8 cellular contexts compared by ENCODE assay signal in the genomic region with DNA sequence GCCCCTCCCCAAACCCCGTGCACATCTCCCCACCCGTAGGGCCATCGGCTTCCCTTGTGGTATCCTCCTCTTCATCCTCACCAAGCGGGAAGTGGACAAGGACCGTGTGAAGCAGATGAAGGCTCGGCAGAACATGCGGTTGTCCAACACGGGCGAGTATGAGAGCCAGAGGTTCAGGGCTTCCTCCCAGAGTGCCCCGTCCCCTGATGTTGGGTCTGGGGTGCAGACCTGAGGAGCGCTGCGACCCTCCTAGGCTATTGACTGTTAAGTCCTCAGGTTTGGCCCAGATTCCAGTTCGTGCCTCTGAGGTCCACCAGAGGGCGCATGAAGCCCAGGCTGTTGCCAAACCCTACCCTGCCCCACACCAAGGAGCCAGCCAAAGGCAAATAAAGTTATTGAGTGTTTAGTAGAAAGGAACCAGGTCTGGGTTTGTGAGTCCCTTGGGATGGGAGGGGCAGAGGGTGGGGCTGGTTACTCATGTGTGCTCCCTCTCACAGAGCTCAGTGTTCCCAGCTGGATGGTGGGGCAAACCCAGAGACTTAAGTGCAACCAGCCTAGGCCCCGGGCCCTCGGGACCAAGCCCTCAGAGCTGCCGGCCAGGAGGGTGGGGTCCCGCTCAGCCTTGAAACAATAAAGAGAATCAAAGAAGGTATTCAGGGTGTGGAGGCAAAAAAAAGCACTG. TPM values are rescaled to one million over a fixed set of nuclear protein-coding genes. Genes with fewer than 3 reads are reported as not detected.
DNase-seq lines count a peak whose midpoint lies in the region; ATAC-seq and TF ChIP-seq lines count a peak whose summit lies in the region.

No MANE protein-coding gene starts in this region.

- TF ChIP-seq CTCF in brain (conservative IDR thresholded peaks at IDR 0.05) (peak; percentile 84 to 91), spleen (IDR thresholded peaks at IDR 0.05 in 8 of 11, conservative IDR thresholded peaks at IDR 0.05 in 3 of 11) (peak; percentile 85 to 93 (median 90))

- H3K4me1 Mint-ChIP-seq in CD8-positive, alpha-beta memory T cell = peaks cover 31 to 58% (median 35%) of the 10 kb centered on the region in 3 donors
- H3K4me1 Mint-ChIP-seq in brain = peaks cover 40% of the 10 kb centered on the region

- POLR2A ChIA-PET in CD8-positive, alpha-beta memory T cell (lab: Charles Lee) = interaction anchor here (0.9 to 4.8 kb wide), 5 partner anchors 12 to 51 kb away, joined by 3 to 41 read pairs (median 5); a partner anchor contains a TSS

- no peak overlapping the region for H3K27ac ChIP-seq in CD8-positive, alpha-beta memory T cell (ENCODE audit: low read depth, low read length)
- H3K27ac ChIP-seq in spleen = peak overlapping the region in 7 of 8 donors; percentile 21 to 87 (median 61)

- DNase-seq in CD8-positive, alpha-beta memory T cell = peak; percentile 63 to 86 (median 71)
- DNase-seq in H4 (ENCODE audit: low spot score) (peak; percentile 87), NCI-H2107 (lab: John Stamatoyannopoulos, UW) (peak; percentile 33), UCSD-AML1 (lab: John Stamatoyannopoulos, UW; ENCODE audit: unreplicated experiment) (peak; percentile 78), inferior parietal cortex (ENCODE audit: extremely low spot score) (peak; percentile 86), spleen (peak; percentile 94)

- no peaks in the 10 kb centered on the region for H3K9me3 Mint-ChIP-seq in CD8-positive, alpha-beta memory T cell
- no peaks in the 10 kb centered on the region for H3K9me3 Mint-ChIP-seq in brain

- H3K4me3 ChIP-seq in CD8-positive, alpha-beta memory T cell (ENCODE audit: low read length) = no peak overlapping the region
- H3K4me3 ChIP-seq in spleen = peak overlapping the region in 1 of 8 donors; percentile 21

- CTCF ChIA-PET in CD8-positive, alpha-beta memory T cell (lab: Charles Lee) = interaction anchor here (0.6 to 8.4 kb wide), 20 partner anchors 12 to 134 kb away, joined by 3 to 144 read pairs (median 4); a partner anchor contains a TSS

- peak overlapping the region; percentile 13 to 94 (median 76) for H3K27ac Mint-ChIP-seq in CD8-positive, alpha-beta memory T cell
- peak overlapping the region in 4 of 5 experiments; percentile 62 to 94 (median 78) for H3K27ac Mint-ChIP-seq in brain

- no peaks in the 10 kb centered on the region for H3K27me3 ChIP-seq in CD8-positive, alpha-beta memory T cell (ENCODE audit: insufficient read depth, low read length, poor library complexity, severe bottlenecking)
- no peaks in the 10 kb centered on the region for H3K27me3 ChIP-seq in spleen (replicated peaks in 1 of 7)

- intact Hi-C loops in spleen (cut with DNase I; ENCODE audit: low total_unique reads) = no loop called here

- peak overlapping the region; percentile 13 to 89 (median 29) for H3K4me3 Mint-ChIP-seq in CD8-positive, alpha-beta memory T cell
- H3K4me3 Mint-ChIP-seq in brain = peak overlapping the region; percentile 91 to 100 (median 95)

- H3K4me1 ChIP-seq in CD8-positive, alpha-beta memory T cell (ENCODE audit: insufficient read depth, low read length) = peaks cover 31% of the 10 kb centered on the region
- H3K4me1 ChIP-seq in spleen = peaks cover 34 to 81% (median 54%) of the 10 kb centered on the region in 6 donors

- no peak for TF ChIP-seq POLR2A in spleen (IDR thresholded peaks at IDR 0.05)

- H3K9me3 ChIP-seq in CD8-positive, alpha-beta memory T cell (ENCODE audit: low read length) = no peaks in the 10 kb centered on the region
- H3K9me3 ChIP-seq in spleen = no peaks in the 10 kb centered on the region

- no peaks in the 10 kb centered on the region for H3K27me3 Mint-ChIP-seq in CD8-positive, alpha-beta memory T cell
- peaks cover 14% of the 10 kb centered on the region for H3K27me3 Mint-ChIP-seq in brain

- peaks cover 42% of the 10 kb centered on the region for H3K36me3 ChIP-seq in CD8-positive, alpha-beta memory T cell (ENCODE audit: insufficient read depth, low read length)
- H3K36me3 ChIP-seq in spleen = peaks cover 0 to 65% (median 45%) of the 10 kb centered on the region in 6 donors

- ATAC-seq in GM18870 (IDR thresholded peaks at IDR 0.05; ENCODE audit: unreplicated experiment) = no peak

- peaks cover 3 to 69% (median 15%) of the 10 kb centered on the region in 3 donors for H3K36me3 Mint-ChIP-seq in CD8-positive, alpha-beta memory T cell
- H3K36me3 Mint-ChIP-seq in brain = peaks cover 28% of the 10 kb centered on the region

- WGBS in spleen, 5 donors = 23 to 43% (median 35%) methylated on average over 18 of the region's 18 CpGs

RNA-seq across cellular contexts. Expression of a gene that starts 2.4 kb away (rescaled TPM):
- 10 to 100 TPM; 26.8 to 31.6 TPM for total RNA-seq in CD8-positive, alpha-beta memory T cell
- polyA plus RNA-seq in CD8-positive, alpha-beta memory T cell = 111 TPM
- total RNA-seq in H4 (2014; rRNA removed; shearing (Covaris generic)) = 39.6 and 40.2 TPM in 2 replicates
- polyA plus RNA-seq in brain (ENCODE audit: insufficient read depth, low read depth, low replicate concordance) = 119 TPM
- 10 to 100 TPM; 41.4 to 61.2 (median 47.7) TPM for total RNA-seq in spleen
- polyA plus RNA-seq in spleen = 10 to 100 TPM; 69.0 to 92.1 (median 83.5) TPM

RNA-seq across cellular contexts. Expression of a gene that starts 2.7 kb away (rescaled TPM):
- total RNA-seq in CD8-positive, alpha-beta memory T cell = 10 to 100 TPM; 94.8 to 95.2 TPM
- polyA plus RNA-seq in CD8-positive, alpha-beta memory T cell = 86.1 TPM
- total RNA-seq in H4 (2014; rRNA removed; shearing (Covaris generic)) = 120 and 187 TPM in 2 replicates
- polyA plus RNA-seq in brain (ENCODE audit: insufficient read depth, low read depth, low replicate concordance) = 115 TPM
- 10 to 100 TPM; 55.6 to 84.6 (median 61.9) TPM for total RNA-seq in spleen
- polyA plus RNA-seq in spleen = 10 to 100 TPM; 54.1 to 93.8 (median 65.6) TPM

RNA-seq across cellular contexts. Expression of a gene that starts 11.9 kb away (rescaled TPM):
- under 1 TPM; 0.51 to 0.72 TPM for total RNA-seq in CD8-positive, alpha-beta memory T cell
- not detected for polyA plus RNA-seq in CD8-positive, alpha-beta memory T cell
- total RNA-seq in H4 (2014; rRNA removed; shearing (Covaris generic)) = 0.37 TPM in 1 of 2 replicates, not detected in the other
- polyA plus RNA-seq in brain (ENCODE audit: insufficient read depth, low read depth, low replicate concordance) = 0.39 TPM
- total RNA-seq in spleen = 10 to 100 TPM in 1 of 7 donors, 1 to 10 TPM in 6; 2.6 to 13.9 (median 7.3) TPM
- polyA plus RNA-seq in spleen = 1 to 10 TPM; 1.4 to 9.0 (median 2.9) TPM

RNA-seq across cellular contexts. Expression of a gene that starts 19.6 kb away (rescaled TPM):
- 10 to 100 TPM; 82.3 to 92.3 TPM for total RNA-seq in CD8-positive, alpha-beta memory T cell
- polyA plus RNA-seq in CD8-positive, alpha-beta memory T cell = 149 TPM
- total RNA-seq in H4 (2014; rRNA removed; shearing (Covaris generic)) = 57.1 and 70.5 TPM in 2 replicates
- polyA plus RNA-seq in brain (ENCODE audit: insufficient read depth, low read depth, low replicate concordance) (58.7 TPM), spleen (10 to 100 TPM; 17.2 to 33.1 (median 27.4) TPM)
- 100 to 1,000 TPM in 3 of 7 donors, 10 to 100 TPM in 4; 79.4 to 121 (median 95.9) TPM for total RNA-seq in spleen

RNA-seq across cellular contexts. Expression of a gene that starts 55.7 kb away (rescaled TPM):
- total RNA-seq in CD8-positive, alpha-beta memory T cell = 100 to 1,000 TPM; 575 to 600 TPM
- 970 TPM for polyA plus RNA-seq in CD8-positive, alpha-beta memory T cell
- total RNA-seq in H4 (2014; rRNA removed; shearing (Covaris generic)) = 264 and 290 TPM in 2 replicates
- polyA plus RNA-seq in brain (ENCODE audit: insufficient read depth, low read depth, low replicate concordance) (169 TPM), spleen (100 to 1,000 TPM; 262 to 317 (median 289) TPM)
- 100 to 1,000 TPM; 344 to 554 (median 430) TPM for total RNA-seq in spleen

Comparison
In these comparisons a context has a peak if more than half of its experiments do, and no peak if none do; other contexts are left out.
1. DNase-seq: peak in every context shown above with its lines; median percentile 94 in spleen; 87 in H4; 86 in inferior parietal cortex; 78 in UCSD-AML1; 71 in CD8-positive, alpha-beta memory T cell; 33 in NCI-H2107.